16 cellular contexts compared by ENCODE assay signal in the genomic region with DNA sequence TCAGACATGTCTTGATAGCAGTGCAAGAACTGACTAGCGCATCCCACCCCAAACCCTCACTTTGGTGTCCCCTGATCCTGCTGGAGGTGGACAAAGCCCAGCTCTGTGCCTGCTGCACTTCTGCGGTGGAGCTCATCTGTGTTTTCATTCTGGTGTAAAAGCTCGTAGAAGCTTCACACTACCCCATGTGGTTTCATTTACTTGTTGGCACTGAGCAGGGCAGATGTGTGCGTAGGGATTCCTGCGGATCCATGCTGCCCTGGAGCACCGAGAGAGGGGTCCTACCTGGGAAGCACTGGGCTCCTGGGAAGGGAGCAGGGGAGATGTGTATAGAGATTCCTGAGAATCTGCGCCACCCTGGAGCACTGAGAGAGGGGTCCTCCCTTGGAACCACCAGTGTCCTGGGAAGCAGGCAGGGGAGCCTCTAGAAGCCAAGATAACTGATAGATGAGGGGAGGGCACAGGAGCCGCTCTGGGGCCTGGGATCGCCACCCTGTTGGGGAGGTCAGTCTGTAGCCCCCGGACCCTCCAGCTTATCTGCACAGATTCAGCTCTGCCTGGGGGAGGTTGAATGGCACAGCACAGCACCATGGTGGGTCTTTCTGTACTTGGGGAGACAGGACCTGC.
DNase-seq lines count a peak whose midpoint lies in the region; TF ChIP-seq lines count a peak whose summit lies in the region.
"Had no signal": no experiment of that assay in that cellular context is flagged by ENCODE, and none has a peak within 500 bp of the region (broad histone marks: within the 10 kb centered on the region; RNA-seq: fewer than 3 reads in every experiment).

No MANE protein-coding gene starts in this region.

- peaks cover 11% of the 10 kb centered on the region; the same call in 1 of the 2 replicates for H3K9me3 ChIP-seq in BLaER1
- H3K9me3 ChIP-seq in HEK293 (ENCODE audit: control insufficient read depth, insufficient read depth, low read depth, low read length): no peaks in the 10 kb centered on the region
- no peaks in the 10 kb centered on the region for H3K9me3 ChIP-seq in stomach

- TF ChIP-seq POLR2A in stomach (IDR thresholded peaks at IDR 0.05): no peak

- H3K4me1 ChIP-seq in BLaER1: peaks cover 68% of the 10 kb centered on the region
- peaks cover 4% of the 10 kb centered on the region; the same call in 1 of the 2 replicates for H3K4me1 ChIP-seq in HEK293 (ENCODE audit: control insufficient read depth, insufficient read depth, low read length)
- H3K4me1 ChIP-seq in stomach: peaks cover 18 to 28% (median 24%) of the 10 kb centered on the region in 4 donors

- no peaks in the 10 kb centered on the region for H3K36me3 ChIP-seq in BLaER1
- no peaks in the 10 kb centered on the region for H3K36me3 ChIP-seq in HEK293 (ENCODE audit: control insufficient read depth in 2 of 2, insufficient read depth in 1 of 2, low read length in 2 of 2)
- H3K36me3 ChIP-seq in stomach: no peaks in the 10 kb centered on the region

- H3K27me3 ChIP-seq in BLaER1 (no peaks in the 10 kb centered on the region), stomach (peaks cover 0 to 8% (median 4%) of the 10 kb centered on the region in 3 donors)

- peak overlapping the region; percentile 91 for H3K4me2 ChIP-seq in BLaER1

- POLR2A ChIA-PET in HEK293 (lab: Yijun Ruan, JAX): no interaction called here

- peak; percentile 11 for DNase-seq in fibroblast of the aortic adventitia (ENCODE audit: low read depth)
- peak; percentile 9 for DNase-seq in stomach
- no peak for DNase-seq in DMS 273 treated with DMSO at 0.1 percent for 48 hours (lab: John Stamatoyannopoulos, UW)
- DNase-seq in iPS-NIHi7 (ENCODE audit: extremely low spot score): no peak
- DNase-seq in DMS79 (lab: John Stamatoyannopoulos, UW): no peak
- DNase-seq: activated CD4-positive, alpha-beta T cell treated with anti-CD3 and anti-CD28 coated beads, Interleukin-2, amount 50 U/mL, for 4 hours; activated naive CD4-positive, alpha-beta T cell treated with Interleukin-2 at 50 U/mL for 16 hours; amniotic stem cell; foreskin melanocyte; Kasumi-1; NCI-H187 treated with DMSO at 0.1 percent for 48 hours; NCI-H69; T-helper 2 cell had no signal

- intact Hi-C loops in stomach (cut with DNase I; ENCODE audit: low total_unique reads): no loop called here

- H3K9ac ChIP-seq in BLaER1: no peak overlapping the region

- 87 to 94% (median 92%) methylated on average over 9 to 10 of the region's 10 CpGs for WGBS in stomach, 5 donors

- no peak for TF ChIP-seq EP300 in stomach (IDR thresholded peaks at IDR 0.05)

- no peaks in the 10 kb centered on the region for H4K20me1 ChIP-seq in BLaER1

- 0 out of 2 replicates have a peak overlapping the region, but pooled peaks have one; percentile 26 for H3K4me3 ChIP-seq in BLaER1
- no peak overlapping the region for H3K4me3 ChIP-seq in HEK293 (ENCODE audit: low read depth, low read length)
- no peak overlapping the region for H3K4me3 ChIP-seq in fibroblast of the aortic adventitia (ENCODE audit: low read depth, low read length)
- H3K4me3 ChIP-seq in stomach: no peak overlapping the region

- TF ChIP-seq CTCF in HEK293 (tag by site-specific recombination; IDR thresholded peaks at IDR 0.05): no peak
- TF ChIP-seq CTCF in fibroblast of the aortic adventitia (IDR thresholded peaks at IDR 0.05; ENCODE audit: insufficient read depth, low read length): no peak
- no peak for TF ChIP-seq CTCF in stomach (IDR thresholded peaks at IDR 0.05)

- CTCF ChIA-PET in HEK293 (lab: Yijun Ruan, JAX): no interaction called here

- H3K27ac ChIP-seq in BLaER1 (peak overlapping the region; percentile 85), HEK293 (ENCODE audit: extremely low read depth, low read depth, low read length) (no peak overlapping the region), stomach (no peak overlapping the region)
- H3K27ac ChIP-seq: VCaP had no signal

TF ChIP-seq in HEK293, 187 proteins besides CTCF, POLR2A, EP300 and RAD21:
- TF ChIP-seq ZIC2 (tag by site-specific recombination; IDR thresholded peaks at IDR 0.05): peak; percentile 36
- no peak for TF ChIP-seq ZNF416 (tag by site-specific recombination; IDR thresholded peaks at IDR 0.05)
- no peak for TF ChIP-seq ZNF404 (tag by site-specific recombination; IDR thresholded peaks at IDR 0.05)
TF ChIP-seq in HEK293: peak in this region for 1.

Comparison
In these comparisons a context has a peak if more than half of its experiments do, and no peak if none do; other contexts are left out.
1. DNase-seq: peak in fibroblast of the aortic adventitia (single experiment) and stomach (single experiment); none in DMS 273 treated with DMSO at 0.1 percent for 48 hours (single experiment), iPS-NIHi7 (single experiment) and DMS79 (single experiment).